ENCODE assay signal across 1 cellular context in the genomic region with DNA sequence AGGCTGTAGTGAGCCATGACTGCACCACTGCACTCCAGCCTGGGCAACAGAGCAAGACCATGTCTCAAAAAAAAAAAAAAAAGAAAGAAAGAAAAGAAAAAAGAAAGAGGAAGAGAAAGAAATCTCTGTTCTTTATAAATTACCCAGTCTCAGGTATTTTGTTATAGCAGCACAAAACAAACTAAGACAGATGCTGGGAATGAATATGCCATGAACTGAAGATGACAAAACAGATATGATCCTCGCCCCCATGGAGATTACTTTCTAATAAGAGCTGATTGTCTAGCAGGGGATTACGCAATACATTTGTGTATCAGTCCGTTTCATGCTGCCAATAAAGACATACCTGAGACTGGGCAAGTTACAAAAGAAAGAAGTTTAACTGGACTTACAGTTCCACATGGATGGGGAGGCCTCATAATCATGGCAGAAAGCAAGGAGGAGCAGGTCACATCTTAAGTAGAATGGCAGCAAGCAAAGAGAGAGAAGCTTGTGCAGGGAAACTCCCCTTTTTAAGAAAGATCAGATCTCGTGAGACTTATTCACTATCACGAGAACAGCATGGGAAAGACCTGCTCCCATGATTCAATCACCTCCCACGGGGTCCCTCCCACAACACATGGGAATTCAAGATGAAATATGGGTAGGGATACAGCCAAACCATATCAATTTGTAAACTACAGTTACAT.
TF ChIP-seq lines count a peak whose summit lies in the region.

No MANE protein-coding gene starts in this region.

TF ChIP-seq in H1, 55 proteins besides CTCF, POLR2A, EP300 and RAD21:
- peak; percentile 95 for TF ChIP-seq CEBPB (IDR thresholded peaks at IDR 0.05; ENCODE audit: low read depth, low read length)
